Comparison of ENCODE assay signal across 8 cellular contexts in the genomic region with DNA sequence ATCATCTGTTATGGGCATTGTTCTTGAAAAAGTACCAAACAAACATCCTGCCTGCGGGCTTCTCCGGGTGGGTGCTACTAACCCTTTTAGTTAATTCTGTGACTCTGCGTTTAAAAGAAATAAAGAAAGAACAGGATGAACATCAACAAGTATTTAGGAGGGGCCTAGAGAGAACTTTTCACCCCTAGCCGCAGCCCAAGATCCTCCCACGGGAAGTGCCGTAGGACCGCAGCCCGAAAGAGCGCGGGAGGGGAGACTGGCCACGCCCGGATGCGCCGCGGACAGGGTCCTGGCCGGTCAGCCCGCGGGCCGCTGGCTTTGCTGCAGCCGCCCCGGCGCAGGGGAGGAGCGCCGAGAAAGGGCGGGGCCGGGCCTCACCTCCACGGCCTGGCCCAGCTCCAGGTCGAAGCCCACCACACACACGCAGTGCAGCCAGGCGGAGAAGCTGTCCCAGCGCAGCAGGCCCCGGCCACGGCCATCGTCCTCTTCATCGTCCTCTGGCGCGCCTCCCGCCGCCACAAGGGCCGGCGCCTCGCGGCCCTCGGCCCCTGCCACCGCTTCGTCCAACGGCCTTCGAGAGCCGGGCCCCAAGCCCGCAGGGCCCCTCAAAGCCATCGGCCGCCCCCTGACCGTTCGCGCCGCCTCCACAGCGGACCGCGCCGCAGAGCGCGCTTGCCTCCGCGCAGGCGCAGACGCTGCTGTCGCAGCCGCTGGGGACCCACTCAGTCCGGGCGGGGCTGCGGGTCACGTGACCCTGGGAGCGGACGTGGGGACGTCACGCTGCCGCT.
DNase-seq lines count a peak whose midpoint lies in the region; TF ChIP-seq lines count a peak whose summit lies in the region.

A gene with protein sequence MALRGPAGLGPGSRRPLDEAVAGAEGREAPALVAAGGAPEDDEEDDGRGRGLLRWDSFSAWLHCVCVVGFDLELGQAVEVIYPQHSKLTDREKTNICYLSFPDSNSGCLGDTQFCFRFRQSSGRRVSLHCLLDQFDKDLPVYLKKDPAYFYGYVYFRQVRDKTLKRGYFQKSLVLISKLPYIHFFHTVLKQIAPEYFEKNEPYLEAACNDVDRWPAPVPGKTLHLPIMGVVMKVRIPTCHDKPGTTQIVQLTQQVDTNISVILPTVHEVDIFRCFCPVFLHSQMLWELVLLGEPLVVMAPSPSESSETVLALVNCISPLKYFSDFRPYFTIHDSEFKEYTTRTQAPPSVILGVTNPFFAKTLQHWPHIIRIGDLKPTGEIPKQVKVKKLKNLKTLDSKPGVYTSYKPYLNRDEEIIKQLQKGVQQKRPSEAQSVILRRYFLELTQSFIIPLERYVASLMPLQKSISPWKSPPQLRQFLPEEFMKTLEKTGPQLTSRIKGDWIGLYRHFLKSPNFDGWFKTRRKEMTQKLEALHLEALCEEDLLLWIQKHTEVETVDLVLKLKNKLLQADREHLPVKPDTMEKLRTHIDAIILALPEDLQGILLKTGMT (minus strand): TSS at position 674 of the 788 bp plus-strand sequence. CDS start 59 bp downstream, at position 615.

- peak within 1 kb of the TSS; percentile 72 for H3K4me3 ChIP-seq in HFF-Myc (replicated peaks; ENCODE audit: low read depth, low read length)
- H3K4me3 ChIP-seq in SK-N-MC, result peak within 1 kb of the TSS; percentile 85

- H3K9me3 ChIP-seq in SK-N-MC (ENCODE audit: low read depth, low read length), result no peaks in the 10 kb centered on the region

- TF ChIP-seq CTCF in HFF-Myc (IDR thresholded peaks at IDR 0.05; ENCODE audit: low read depth, low read length, missing control alignments), result no peak

- H3K27ac ChIP-seq in SK-N-MC, result 0 out of 2 replicates have a peak within 1 kb of the TSS, but pooled peaks have one; percentile 36

- peak; percentile 84 for DNase-seq in GM04504 (ENCODE audit: low read depth)
- peak; percentile 64 for DNase-seq in HFF-Myc (ENCODE audit: extremely low read depth, low read depth)
- peak; percentile 90 for DNase-seq in NAMALWA (ENCODE audit: low spot score)
- DNase-seq in SK-N-MC (ENCODE audit: low read depth, low spot score), result no peak
- DNase-seq in activated naive CD4-positive, alpha-beta T cell treated with anti-CD3 and anti-CD28 coated beads, Interleukin-2, amount 50 U/mL, for 16 hours, result peak; percentile 96
- peak; percentile 97 for DNase-seq in germinal center (ENCODE audit: low spot score)
- peak; percentile 36 to 98 (median 90) for DNase-seq in nucleus accumbens (lab: John Stamatoyannopoulos, UW)
- peak; percentile 96 for DNase-seq in superior temporal gyrus (ENCODE audit: extremely low spot score)

- H3K36me3 ChIP-seq in SK-N-MC (ENCODE audit: insufficient read depth, low read length), result no peaks in the 10 kb centered on the region

- H3K9ac ChIP-seq in SK-N-MC (ENCODE audit: insufficient read length), result peak within 1 kb of the TSS; percentile 79
